In genomic region chr1:22769932-22770331, GRCh38 we compare ENCODE assay signal across 23 cellular contexts.
"Had no signal": no experiment of that assay in that cellular context is flagged by ENCODE, and none has a peak within 500 bp of the region (broad histone marks: within the 10 kb centered on the region; RNA-seq: fewer than 3 reads in every experiment).

No MANE protein-coding gene starts in this region.

- H3K4me3 ChIP-seq: colonic mucosa, esophagus squamous epithelium, gastroesophageal sphincter, heart left ventricle, hepatocyte, left lung, lower lobe of right lung had no signal

- DNase-seq: colonic mucosa; cortex of kidney; effector CD8-positive, alpha-beta T cell; effector memory CD8-positive, alpha-beta T cell; endodermal cell; erythroblast; esophagus squamous epithelium; foreskin keratinocyte; heart left ventricle; hypothalamus; immature natural killer cell; islet precursor cell; kidney; kidney glomerular epithelial cell; left colon; left lung; left ventricle myocardium superior; lower lobe of right lung; mesenchymal stem cell had no signal

- FAIRE-seq: endometrium, frontal cortex, kidney had no signal
